In genomic region chr19:39363909-39364457, GRCh38 we compare ENCODE assay signal across 9 cellular contexts. TPM values are rescaled to one million over a fixed set of nuclear protein-coding genes. Genes with fewer than 3 reads are reported as not detected.
DNase-seq lines count a peak whose midpoint lies in the region; ATAC-seq and TF ChIP-seq lines count a peak whose summit lies in the region.
"Had no signal": no experiment of that assay in that cellular context is flagged by ENCODE, and none has a peak within 500 bp of the region (broad histone marks: within the 10 kb centered on the region; RNA-seq: fewer than 3 reads in every experiment).

No MANE protein-coding gene starts in this region.

- 65 to 77% methylated on average over 5 of the region's 5 CpGs for WGBS in heart right ventricle, 2 donors

- H3K36me3 ChIP-seq in heart right ventricle (peaks cover 0 to 96% (median 27%) of the 10 kb centered on the region in 9 donors), skeletal muscle tissue (ENCODE audit: control insufficient read depth in 3 of 3, insufficient read depth in 3 of 3, low read length in 3 of 3) (peaks cover 16 to 32% (median 31%) of the 10 kb centered on the region in 3 donors)

- H3K9me3 ChIP-seq in heart right ventricle = no peaks in the 10 kb centered on the region
- H3K9me3 ChIP-seq in skeletal muscle tissue (ENCODE audit: control insufficient read depth in 3 of 3, low read length in 3 of 3) = no peaks in the 10 kb centered on the region

- H3K27ac ChIP-seq in heart right ventricle (peak overlapping the region in 6 of 10 donors; percentile 19 to 50 (median 36)), skeletal muscle tissue (ENCODE audit: low read depth, low read length) (peak overlapping the region; percentile 79)

- H3K27me3 ChIP-seq in heart right ventricle (no peaks in the 10 kb centered on the region), skeletal muscle tissue (ENCODE audit: control insufficient read depth in 3 of 3, insufficient read depth in 3 of 3, low read length in 3 of 3) (no peaks in the 10 kb centered on the region)

- ATAC-seq in heart right ventricle = peak; percentile 23 to 79 (median 63)
- ATAC-seq in stimulated activated naive CD8-positive, alpha-beta T cell treated with anti-CD3 and anti-CD28 coated beads, Interleukin-15, Interleukin-2, amounts not matched to agents 100 U/mL and 50 U/mL, for 24 hours = no peak
- no peak for ATAC-seq in HG02759 (IDR thresholded peaks at IDR 0.05; ENCODE audit: unreplicated experiment)
- ATAC-seq: GM23338 had no signal

- H3K9ac ChIP-seq in skeletal muscle tissue (ENCODE audit: low read depth in 1 of 3, low read length in 3 of 3) = peak overlapping the region; percentile 40 to 63 (median 58)

- intact Hi-C loops in heart right ventricle (cut with DNase I) = no loop called here

- H3K4me3 ChIP-seq in heart right ventricle = no peak overlapping the region
- no peak overlapping the region for H3K4me3 ChIP-seq in skeletal muscle tissue (ENCODE audit: low read length in 3 of 3)
- H3K4me3 ChIP-seq: GM23338 had no signal

- TF ChIP-seq CTCF in heart right ventricle (IDR thresholded peaks at IDR 0.05) = no peak

- DNase-seq in GM04504 (ENCODE audit: low read depth) (peak; percentile 53), amniotic epithelial cell (ENCODE audit: low read depth) (peak; percentile 52), heart right ventricle (peak; percentile 23 to 33), activated gamma-delta T cell (lab: John Stamatoyannopoulos, UW) (no peak), retina (no peak)
- no peak for DNase-seq in stimulated activated naive CD8-positive, alpha-beta T cell treated with anti-CD3 and anti-CD28 coated beads, Interleukin-15, Interleukin-2, amounts not matched to agents 100 U/mL and 50 U/mL, for 24 hours

- H3K4me1 ChIP-seq in heart right ventricle = peaks cover 3 to 24% (median 20%) of the 10 kb centered on the region in 9 donors
- peaks cover 32 to 39% (median 33%) of the 10 kb centered on the region in 3 donors for H3K4me1 ChIP-seq in skeletal muscle tissue (ENCODE audit: control insufficient read depth in 3 of 3, insufficient read depth in 3 of 3, low read length in 3 of 3)

RNA-seq across cellular contexts. Expression of gene SAMD4B, which starts 21.8 kb away (rescaled TPM):
- total RNA-seq in heart right ventricle (10 to 100 TPM; 35.5 to 60.4 (median 47.2) TPM), skeletal muscle tissue (22.4 TPM)
- 10 to 100 TPM; 59.2 to 92.8 TPM for polyA plus RNA-seq in heart right ventricle

RNA-seq across cellular contexts. Expression of gene PAF1, which starts 26.9 kb away (rescaled TPM):
- total RNA-seq in heart right ventricle (10 to 100 TPM; 34.3 to 46.4 (median 38.8) TPM), skeletal muscle tissue (25.1 TPM)
- 10 to 100 TPM; 24.1 to 48.2 TPM for polyA plus RNA-seq in heart right ventricle

RNA-seq across cellular contexts. Expression of gene MED29, which starts 27.2 kb away (rescaled TPM):
- 10 to 100 TPM; 22.9 to 32.3 (median 27.1) TPM for total RNA-seq in heart right ventricle
- 10 to 100 TPM; 16.2 to 30.8 TPM for polyA plus RNA-seq in heart right ventricle
- 9.4 TPM for total RNA-seq in skeletal muscle tissue

RNA-seq across cellular contexts. Expression of gene GMFG, which starts 28.1 kb away (rescaled TPM):
- total RNA-seq in heart right ventricle = 10 to 100 TPM in 5 of 10 donors, 1 to 10 TPM in 5; 6.9 to 64.2 (median 11.1) TPM
- 10 to 100 TPM; 26.9 to 39.6 TPM for polyA plus RNA-seq in heart right ventricle
- 20.9 TPM for total RNA-seq in skeletal muscle tissue
- total RNA-seq: GM23338 had no signal

RNA-seq across cellular contexts. Expression of gene ZFP36, which starts 42.7 kb away (rescaled TPM):
- 100 to 1,000 TPM in 2 of 10 donors, 10 to 100 TPM in 8; 22.8 to 194 (median 48.1) TPM for total RNA-seq in heart right ventricle
- polyA plus RNA-seq in heart right ventricle = 10 to 100 TPM; 60.2 to 63.2 TPM
- total RNA-seq in skeletal muscle tissue = 3.1 TPM

Comparison
In these comparisons a context has a peak if more than half of its experiments do, and no peak if none do; other contexts are left out.
1. DNase-seq: peak in GM04504 (single experiment), amniotic epithelial cell (single experiment) and heart right ventricle (2 of 2); none in stimulated activated naive CD8-positive, alpha-beta T cell treated with anti-CD3 and anti-CD28 coated beads, Interleukin-15, Interleukin-2, amounts not matched to agents 100 U/mL and 50 U/mL, for 24 hours (single experiment), activated gamma-delta T cell (single experiment) and retina (single experiment).
2. ATAC-seq: peak in heart right ventricle (8 of 8); none in stimulated activated naive CD8-positive, alpha-beta T cell treated with anti-CD3 and anti-CD28 coated beads, Interleukin-15, Interleukin-2, amounts not matched to agents 100 U/mL and 50 U/mL, for 24 hours (single experiment) and HG02759 (single experiment).